In the genomic region with DNA sequence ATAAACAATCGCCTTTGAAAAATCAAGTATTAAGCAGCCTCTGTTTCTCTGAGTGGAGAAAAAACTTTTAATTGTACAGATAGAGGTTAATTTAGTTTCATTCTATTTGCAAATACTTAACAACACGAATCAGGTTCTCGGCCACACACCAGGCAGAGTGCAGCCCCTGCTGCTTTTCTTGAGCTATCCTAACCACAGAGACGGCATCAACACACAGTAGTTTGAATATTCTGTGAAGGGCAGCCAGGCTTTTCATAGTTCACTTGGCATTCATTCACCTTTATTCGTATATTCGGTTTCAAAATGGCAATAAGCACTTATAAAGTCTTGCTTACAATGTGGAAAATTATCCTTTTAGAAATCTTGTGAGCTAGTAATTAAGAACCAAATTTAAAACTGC, we compare ENCODE assay signal across 24 cellular contexts. TPM values are rescaled to one million over a fixed set of nuclear protein-coding genes. Genes with fewer than 3 reads are reported as not detected.
"Had no signal": no experiment of that assay in that cellular context is flagged by ENCODE, and none has a peak within 500 bp of the region (broad histone marks: within the 10 kb centered on the region; RNA-seq: fewer than 3 reads in every experiment).

No MANE protein-coding gene starts in this region.

- ATAC-seq: activated T-helper 17 cell treated with anti-CD3 and anti-CD28 coated beads, Interleukin-2, amount 50 U/mL, for 72 hours; stimulated activated naive B cell treated with anti-CD40 and anti-IgM and Interleukin-4, amounts not matched to agents 10 μg/mL and 1 μg/mL and 100 μg/mL, for 72 hours; upper lobe of right lung had no signal

- DNase-seq: activated CD4-positive, alpha-beta memory T cell treated with anti-CD3 and anti-CD28 coated beads, Interleukin-2, amount 10 ng/mL, durations not matched to agents 7 days and 5 days; activated CD4-positive, alpha-beta T cell treated with anti-CD3 and anti-CD28 coated beads for 48 hours; activated CD4-positive, CD25-positive, alpha-beta regulatory T cell; activated naive CD4-positive, alpha-beta T cell; activated naive CD8-positive, alpha-beta T cell treated with anti-CD3 and anti-CD28 coated beads for 36 hours; activated T-cell treated with anti-CD3 and anti-CD28 coated beads, Interleukin-2, amount 50 U/mL, for 1 hour; amygdala; dermis blood vessel endothelial cell; effector memory CD4-positive, alpha-beta T cell; esophagus squamous epithelium; immature natural killer cell; kidney glomerular epithelial cell; left ventricle myocardium inferior; nephron progenitor cell; nucleus accumbens; retina; spleen; stimulated activated CD4-positive, alpha-beta T cell treated with anti-CD3 and anti-CD28 coated beads, Interleukin-4, amount 100 ng/mL, for 4 hours; stimulated activated naive B cell treated with anti-CD40 and anti-IgM and Interleukin-4, amounts not matched to agents 10 μg/mL and 1 μg/mL and 100 μg/mL, for 72 hours; upper lobe of right lung had no signal

- H3K4me1 ChIP-seq: upper lobe of right lung had no signal

- H3K27ac ChIP-seq: cardiac muscle cell, esophagus squamous epithelium, left ventricle myocardium inferior, spleen, upper lobe of right lung had no signal

- H3K36me3 ChIP-seq: cardiac muscle cell, esophagus squamous epithelium, left ventricle myocardium inferior, spleen, upper lobe of right lung had no signal

- H3K27ac Mint-ChIP-seq: activated CD4-positive, alpha-beta memory T cell treated with anti-CD3 and anti-CD28 coated beads, Interleukin-2, amount 10 ng/mL, durations not matched to agents 7 days and 5 days; activated naive CD8-positive, alpha-beta T cell treated with anti-CD3 and anti-CD28 coated beads for 36 hours; activated T-helper 17 cell treated with anti-CD3 and anti-CD28 coated beads, Interleukin-2, amount 50 U/mL, for 72 hours; immature natural killer cell; nephron progenitor cell; stimulated activated naive B cell treated with anti-CD40 and anti-IgM and Interleukin-4, amounts not matched to agents 10 μg/mL and 1 μg/mL and 100 μg/mL, for 72 hours had no signal

- H3K9me3 ChIP-seq: esophagus squamous epithelium, left ventricle myocardium inferior, spleen, upper lobe of right lung had no signal

- FAIRE-seq: endothelial cell of umbilical vein, TTC549 had no signal

- H3K4me3 Mint-ChIP-seq: activated CD4-positive, alpha-beta memory T cell treated with anti-CD3 and anti-CD28 coated beads, Interleukin-2, amount 10 ng/mL, durations not matched to agents 7 days and 5 days; activated naive CD8-positive, alpha-beta T cell treated with anti-CD3 and anti-CD28 coated beads for 36 hours; activated T-helper 17 cell treated with anti-CD3 and anti-CD28 coated beads, Interleukin-2, amount 50 U/mL, for 72 hours; immature natural killer cell; nephron progenitor cell; stimulated activated naive B cell treated with anti-CD40 and anti-IgM and Interleukin-4, amounts not matched to agents 10 μg/mL and 1 μg/mL and 100 μg/mL, for 72 hours had no signal

- H3K9me3 Mint-ChIP-seq: activated CD4-positive, alpha-beta memory T cell treated with anti-CD3 and anti-CD28 coated beads, Interleukin-2, amount 10 ng/mL, durations not matched to agents 7 days and 5 days; activated naive CD8-positive, alpha-beta T cell treated with anti-CD3 and anti-CD28 coated beads for 36 hours; activated T-helper 17 cell treated with anti-CD3 and anti-CD28 coated beads, Interleukin-2, amount 50 U/mL, for 72 hours; immature natural killer cell; nephron progenitor cell; stimulated activated naive B cell treated with anti-CD40 and anti-IgM and Interleukin-4, amounts not matched to agents 10 μg/mL and 1 μg/mL and 100 μg/mL, for 72 hours had no signal

- H3K36me3 Mint-ChIP-seq: activated naive CD8-positive, alpha-beta T cell treated with anti-CD3 and anti-CD28 coated beads for 36 hours; immature natural killer cell; stimulated activated naive B cell treated with anti-CD40 and anti-IgM and Interleukin-4, amounts not matched to agents 10 μg/mL and 1 μg/mL and 100 μg/mL, for 72 hours had no signal

- H3K4me1 Mint-ChIP-seq: activated CD4-positive, alpha-beta memory T cell treated with anti-CD3 and anti-CD28 coated beads, Interleukin-2, amount 10 ng/mL, durations not matched to agents 7 days and 5 days; activated naive CD8-positive, alpha-beta T cell treated with anti-CD3 and anti-CD28 coated beads for 36 hours; activated T-helper 17 cell treated with anti-CD3 and anti-CD28 coated beads, Interleukin-2, amount 50 U/mL, for 72 hours; immature natural killer cell had no signal

- H3K4me3 ChIP-seq: cardiac muscle cell, left ventricle myocardium inferior, spleen, upper lobe of right lung had no signal

RNA-seq across cellular contexts. Expression of gene ADARB2, which starts 5.7 kb away (rescaled TPM):
- total RNA-seq: activated naive CD8-positive, alpha-beta T cell treated with anti-CD3 and anti-CD28 coated beads for 36 hours; activated T-helper 17 cell treated with anti-CD3 and anti-CD28 coated beads, Interleukin-2, amount 50 U/mL, for 72 hours; dermis blood vessel endothelial cell; endothelial cell of umbilical vein had no signal
- polyA plus RNA-seq: endothelial cell of umbilical vein had no signal
